ENCODE assay signal across 8 cellular contexts in the genomic region with DNA sequence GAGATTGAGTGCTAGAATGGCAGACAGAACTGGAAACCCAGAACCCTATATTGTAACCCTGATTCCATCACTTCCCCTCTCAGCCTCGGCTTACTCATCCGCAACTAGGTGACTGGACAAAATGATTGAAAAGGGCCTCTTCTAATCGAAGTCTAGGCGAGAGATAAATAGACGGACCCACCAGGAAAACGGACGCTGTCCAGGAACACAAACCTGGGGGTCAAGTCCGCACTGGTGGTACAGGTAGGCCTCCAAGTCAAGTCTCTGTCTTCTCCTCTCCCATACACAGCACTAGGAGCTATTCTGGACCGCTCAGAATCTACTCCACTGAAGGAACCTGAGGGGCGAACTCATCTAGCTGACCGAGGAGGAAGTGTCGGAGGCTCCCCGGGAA. TPM values are rescaled to one million over a fixed set of nuclear protein-coding genes. Genes with fewer than 3 reads are reported as not detected.
A peak's percentile ranks its signal among the peaks of the same experiment; 100 is the strongest.
DNase-seq lines count a peak whose midpoint lies in the region; ATAC-seq and TF ChIP-seq lines count a peak whose summit lies in the region.

No MANE protein-coding gene starts in this region.

- H2AFZ ChIP-seq in mammary epithelial cell (ENCODE audit: low read depth, low read length) = peak overlapping the region; percentile 99
- H2AFZ ChIP-seq in mesenchymal stem cell (ENCODE audit: low read depth, low read length) = no peak overlapping the region

- peak overlapping the region in 1 of 2 experiments; percentile 93 for H3K14ac ChIP-seq in mesenchymal stem cell (ENCODE audit: low read length in 2 of 2)

- no peak overlapping the region for H2BK15ac ChIP-seq in mesenchymal stem cell (ENCODE audit: low read depth, poor library complexity, severe bottlenecking)

- H3K4me1 ChIP-seq in mammary epithelial cell (ENCODE audit: insufficient read depth, low read length) (peaks cover 5% of the 10 kb centered on the region), mesenchymal stem cell (ENCODE audit: control insufficient read depth, insufficient read depth, low read depth, low read length) (peaks cover 5% of the 10 kb centered on the region), aorta (ENCODE audit: control insufficient read depth in 1 of 2, insufficient read depth in 2 of 2, low read length in 2 of 2) (peaks cover 0 to 4% of the 10 kb centered on the region in 2 donors)

- H3K79me1 ChIP-seq in mesenchymal stem cell (replicated peaks; ENCODE audit: low read length, poor library complexity, severe bottlenecking) = peaks cover 4% of the 10 kb centered on the region

- H3K9ac ChIP-seq in mammary epithelial cell (ENCODE audit: insufficient read depth, low read length) = peak overlapping the region; percentile 98
- H3K9ac ChIP-seq in mesenchymal stem cell (ENCODE audit: low read length) = peak overlapping the region; percentile 100

- peak overlapping the region; percentile 89 for H2BK5ac ChIP-seq in mesenchymal stem cell (ENCODE audit: low read depth, low read length, poor library complexity, severe bottlenecking)

- no peak overlapping the region for H2BK12ac ChIP-seq in mesenchymal stem cell (ENCODE audit: low read length in 2 of 2)

- ATAC-seq in HG02571 (IDR thresholded peaks at IDR 0.05; ENCODE audit: unreplicated experiment) (peak; percentile 3), aorta (ENCODE audit: low FRiP score) (peak; percentile 67)

- H3K23ac ChIP-seq in mesenchymal stem cell (ENCODE audit: low read length in 2 of 2) = peak overlapping the region in 1 of 2 experiments; percentile 86

- BruUV-seq in mammary epithelial cell (replicated peaks; lab: Mats Ljungman, UMichigan) = TSS peak; percentile 68

- H3K9me3 ChIP-seq in mammary epithelial cell (replicated peaks; ENCODE audit: insufficient read depth, low read length) (no peaks in the 10 kb centered on the region), mesenchymal stem cell (ENCODE audit: control insufficient read depth, low read length) (no peaks in the 10 kb centered on the region), aorta (ENCODE audit: control insufficient read depth, low read length) (no peaks in the 10 kb centered on the region)

- H3K4me2 ChIP-seq in mammary epithelial cell (ENCODE audit: insufficient read depth, low read depth, low read length) = peak overlapping the region; percentile 86
- H3K4me2 ChIP-seq in mesenchymal stem cell (ENCODE audit: low read length, poor library complexity, severe bottlenecking) = peak overlapping the region; percentile 68

- H4K20me1 ChIP-seq in mammary epithelial cell (ENCODE audit: insufficient read depth, low read length) = no peaks in the 10 kb centered on the region

- no peak for TF ChIP-seq CTCF in mammary epithelial cell (conservative IDR thresholded peaks at IDR 0.05 in 1 of 2, IDR thresholded peaks at IDR 0.05 in 1 of 2; ENCODE audit: extremely low read depth in 1 of 2, insufficient read depth in 1 of 2, low read depth in 1 of 2, low read length in 2 of 2)

- H3K4me3 ChIP-seq in mammary epithelial cell (replicated peaks in 1 of 3; ENCODE audit: insufficient read depth in 1 of 3, low read depth in 2 of 3, low read length in 3 of 3) = peak overlapping the region; percentile 72 to 98 (median 93)
- H3K4me3 ChIP-seq in mesenchymal stem cell (ENCODE audit: insufficient read depth in 1 of 2, low read depth in 1 of 2, low read length in 2 of 2) = peak overlapping the region; percentile 78 to 96
- H3K4me3 ChIP-seq in aorta (ENCODE audit: low read length in 2 of 2) = peak overlapping the region; percentile 60 to 95

- H3K79me2 ChIP-seq in mammary epithelial cell (ENCODE audit: insufficient read depth, low read length) = peaks cover 48% of the 10 kb centered on the region

- peak overlapping the region; percentile 96 for H4K91ac ChIP-seq in mesenchymal stem cell (ENCODE audit: low read length)

- no peak overlapping the region for H2AK5ac ChIP-seq in mesenchymal stem cell (ENCODE audit: low read length, severe bottlenecking)

- in situ Hi-C loops in mammary epithelial cell (cut with MboI; ENCODE audit: low sequenced_read_pairs in 2 of 2) = loop anchor here (10.0 to 25.0 kb wide), 2 partner anchors 368 to 385 kb away; a partner anchor contains a TSS

- H3K27ac ChIP-seq in mammary epithelial cell (ENCODE audit: insufficient read depth, low read depth, low read length) (peak overlapping the region; percentile 97), mesenchymal stem cell (ENCODE audit: low read length, poor library complexity, severe bottlenecking) (peak overlapping the region; percentile 95), aorta (ENCODE audit: low read depth in 1 of 2, low read length in 2 of 2) (peak overlapping the region in 1 of 2 donors; percentile 73)

- CTCF ChIA-PET in mammary epithelial cell (lab: Charles Lee; ENCODE audit: low non-redundant PET) = no interaction called here

- H2BK120ac ChIP-seq in mesenchymal stem cell (ENCODE audit: low read depth, low read length) = peak overlapping the region; percentile 61

- dilution Hi-C loops in mammary epithelial cell (cut with HindIII; ENCODE audit: low sequenced_read_pairs) = no loop called here

- peak overlapping the region; percentile 96 to 98 for H3K4ac ChIP-seq in mesenchymal stem cell (ENCODE audit: low read depth in 1 of 2, low read length in 2 of 2)

- peaks cover 19% of the 10 kb centered on the region for H3K36me3 ChIP-seq in mammary epithelial cell (ENCODE audit: insufficient read depth, low read length)
- H3K36me3 ChIP-seq in mesenchymal stem cell (ENCODE audit: control insufficient read depth in 1 of 2, insufficient read depth in 2 of 2, low read depth in 1 of 2, low read length in 2 of 2) = peaks cover 10 to 37% of the 10 kb centered on the region in 2 experiments
- no peaks in the 10 kb centered on the region for H3K36me3 ChIP-seq in aorta (ENCODE audit: control insufficient read depth in 1 of 2, insufficient read depth in 2 of 2, low read length in 1 of 2)

- peak overlapping the region; percentile 90 to 97 for H3K18ac ChIP-seq in mesenchymal stem cell (ENCODE audit: low read depth in 1 of 2, low read length in 2 of 2)

- 0% methylated on average over 8 of the region's 13 CpGs for WGBS in mammary epithelial cell (ENCODE audit: low coverage, missing lambda C conversion rate)
- 1% methylated on average over 13 of the region's 13 CpGs for WGBS in mesenchymal stem cell
- 0% methylated on average over 13 of the region's 13 CpGs for WGBS in aorta, 2 donors

- H4K8ac ChIP-seq in mesenchymal stem cell (ENCODE audit: low read length) = peak overlapping the region; percentile 71

- intact Hi-C loops in mammary epithelial cell (cut with micrococcal nuclease) (loop anchor here (1.0 to 10.0 kb wide), 5 partner anchors 20 to 685 kb away; a partner anchor contains a TSS), aorta (cut with DNase I) (loop anchor here (1.0 to 5.0 kb wide), 4 partner anchors 19 to 373 kb away; a partner anchor contains a TSS)

- peak; percentile 7 for DNase-seq in activated CD4-positive, CD25-positive, alpha-beta regulatory T cell treated with anti-CD3 and anti-CD28 coated beads, Interleukin-2, amount 50 U/mL, for 16 hours (ENCODE audit: low read depth, low spot score)
- no peak for DNase-seq in activated CD4-positive, CD25-positive, alpha-beta regulatory T cell (lab: John Stamatoyannopoulos, UW)
- peak; percentile 52 for DNase-seq in NOMO-1 treated with DMSO at 0.1 percent for 48 hours (lab: John Stamatoyannopoulos, UW; ENCODE audit: unreplicated experiment)
- DNase-seq in mammary epithelial cell = no peak
- DNase-seq in mesenchymal stem cell = no peak
- DNase-seq in aorta = no peak
- DNase-seq in effector CD4-positive, alpha-beta T cell = no peak

- H3K27me3 ChIP-seq in mammary epithelial cell (ENCODE audit: insufficient read depth, low read length) = no peaks in the 10 kb centered on the region
- no peaks in the 10 kb centered on the region for H3K27me3 ChIP-seq in mesenchymal stem cell (ENCODE audit: control insufficient read depth in 1 of 2, insufficient read depth in 1 of 2, low read length in 2 of 2)
- H3K27me3 ChIP-seq in aorta (ENCODE audit: control insufficient read depth in 1 of 2, insufficient read depth in 2 of 2, low read length in 1 of 2) = no peaks in the 10 kb centered on the region

RNA-seq across cellular contexts. Expression of a gene that starts 0.5 kb away (rescaled TPM):
- total RNA-seq in mammary epithelial cell (100 to 1,000 TPM; 107 to 154 TPM), aorta (100 to 1,000 TPM; 117 to 122 TPM)
- polyA plus RNA-seq in mammary epithelial cell (162 TPM), aorta (100 to 1,000 TPM in 1 of 2 donors, 10 to 100 TPM in 1; 92.8 to 133 TPM)
- polyA minus RNA-seq in mammary epithelial cell = 147 TPM
- polyA plus RNA-seq in mesenchymal stem cell (2013, experiment 1 of 2) = 239 TPM
- 247 TPM for polyA plus RNA-seq in mesenchymal stem cell (2013, experiment 2 of 2)

RNA-seq across cellular contexts. Expression of a gene that starts 20.1 kb away (rescaled TPM):
- total RNA-seq in mammary epithelial cell (100 to 1,000 TPM; 119 to 217 TPM), aorta (10 to 100 TPM; 90.6 to 92.8 TPM)
- polyA plus RNA-seq in mammary epithelial cell (83.8 TPM), aorta (10 to 100 TPM; 45.3 to 48.6 TPM)
- 98.0 TPM for polyA minus RNA-seq in mammary epithelial cell
- 124 TPM for polyA plus RNA-seq in mesenchymal stem cell (2013, experiment 1 of 2)
- 130 TPM for polyA plus RNA-seq in mesenchymal stem cell (2013, experiment 2 of 2)

Comparison
In these comparisons a context has a peak if more than half of its experiments do, and no peak if none do; other contexts are left out.
1. DNase-seq: peak in activated CD4-positive, CD25-positive, alpha-beta regulatory T cell treated with anti-CD3 and anti-CD28 coated beads, Interleukin-2, amount 50 U/mL, for 16 hours (single experiment) and NOMO-1 treated with DMSO at 0.1 percent for 48 hours (single experiment); none in activated CD4-positive, CD25-positive, alpha-beta regulatory T cell (0 of 4), mammary epithelial cell (single experiment), mesenchymal stem cell (single experiment), aorta (0 of 2) and effector CD4-positive, alpha-beta T cell (single experiment).
2. Peak in every context shown above with its lines, with median percentiles within 50 percentile points of each other: H3K4me3 ChIP-seq.